In genomic region chr16:88965826-88966480, GRCh38 we compare ENCODE assay signal across 22 cellular contexts.
"Had no signal": no experiment of that assay in that cellular context is flagged by ENCODE, and none has a peak within 500 bp of the region (broad histone marks: within the 10 kb centered on the region; RNA-seq: fewer than 3 reads in every experiment).

No MANE protein-coding gene starts in this region.

- H2AFZ ChIP-seq: neural progenitor cell had no signal

- H3K36me3 ChIP-seq: adrenal gland, breast epithelium, neural progenitor cell, ovary, right lobe of liver, thyroid gland, WERI-Rb-1 had no signal

- H3K4me2 ChIP-seq: neural progenitor cell had no signal

- H3K27ac ChIP-seq: adrenal gland, breast epithelium, neural progenitor cell, ovary, psoas muscle, right lobe of liver, thyroid gland, WERI-Rb-1 had no signal

- FAIRE-seq: astrocyte, frontal cortex, small intestine had no signal

- H3K9ac ChIP-seq: neural progenitor cell had no signal

- H3K27me3 ChIP-seq: neural progenitor cell, ovary, right lobe of liver, thyroid gland had no signal

- H3K9me3 ChIP-seq: adrenal gland, breast epithelium, mucosa of descending colon, ovary, psoas muscle, right lobe of liver, thyroid gland had no signal

- H3K4me3 ChIP-seq: adrenal gland, breast epithelium, mucosa of descending colon, neural progenitor cell, ovary, psoas muscle, right lobe of liver, thyroid gland had no signal

- ATAC-seq: activated naive CD4-positive, alpha-beta T cell treated with anti-CD3 and anti-CD28 coated beads, Interleukin-2, amount 50 U/mL, for 72 hours; left ventricle myocardium superior; mucosa of descending colon; naive thymus-derived CD4-positive, alpha-beta T cell; psoas muscle; stimulated activated effector memory CD8-positive, alpha-beta T cell treated with anti-CD3 and anti-CD28 coated beads, Interleukin-12 subunit alpha, Interleukin-12 subunit beta, amount 100 ng/mL, for 72 hours had no signal

- DNase-seq: activated CD4-positive, alpha-beta T cell treated with anti-CD3 and anti-CD28 coated beads, Interleukin-2, amount 50 U/mL, for 48 hours; activated gamma-delta T cell treated with Interleukin-2 at 50 U/mL for 16 hours; adrenal gland; cerebellar nuclear complex; cortex of kidney; left ventricle myocardium superior; naive thymus-derived CD4-positive, alpha-beta T cell; ovary; right lobe of liver; small intestine; stimulated activated CD4-positive, alpha-beta T cell treated with anti-CD3 and anti-CD28 coated beads, Interleukin-4, amount 100 ng/mL, for 24 hours; T-helper 2 cell; thyroid gland; WERI-Rb-1 had no signal

- H3K4me1 ChIP-seq: adrenal gland, breast epithelium, neural progenitor cell, psoas muscle, right lobe of liver, thyroid gland had no signal
